20 cellular contexts compared by ENCODE assay signal in the genomic region with DNA sequence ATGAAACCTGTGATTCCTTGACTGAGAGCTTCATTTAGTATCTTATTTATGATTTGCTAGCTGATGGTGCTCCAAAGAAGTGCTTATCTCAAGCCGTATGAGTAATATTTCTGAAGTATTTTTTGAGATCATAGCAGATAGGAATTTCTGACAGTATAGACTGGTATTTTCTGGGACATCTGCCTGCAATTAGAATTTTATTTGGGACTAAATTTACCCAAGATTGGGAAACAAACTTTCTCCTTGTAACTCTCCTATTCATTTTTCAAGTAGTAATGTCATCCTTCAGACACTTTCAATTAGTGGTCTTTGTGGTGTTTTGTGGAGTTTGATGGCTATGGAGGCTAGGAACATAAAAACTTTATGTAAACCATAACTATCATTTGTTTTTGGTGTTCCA.
"Had no signal": no experiment of that assay in that cellular context is flagged by ENCODE, and none has a peak within 500 bp of the region (broad histone marks: within the 10 kb centered on the region; RNA-seq: fewer than 3 reads in every experiment).

No MANE protein-coding gene starts in this region.

- ATAC-seq: activated CD4-positive, alpha-beta T cell treated with anti-CD3 and anti-CD28 coated beads for 36 hours; activated T-cell treated with anti-CD3 and anti-CD28 coated beads, Interleukin-2, amount 50 U/mL, for 4 hours; naive thymus-derived CD8-positive, alpha-beta T cell; T-helper 17 cell had no signal

- H3K9ac ChIP-seq: neural progenitor cell had no signal

- DNase-seq: activated B cell treated with CpG ODN at 0.5 μM for 24 hours; activated CD4-positive, alpha-beta T cell treated with anti-CD3 and anti-CD28 coated beads for 36 hours; activated CD4-positive, alpha-beta T cell treated with anti-CD3 and anti-CD28 coated beads, Interleukin-2, amount 50 U/mL, for 48 hours; activated CD8-positive, alpha-beta memory T cell treated with anti-CD3 and anti-CD28 coated beads, Interleukin-2, amount 50 U/mL, for 48 hours; activated naive CD4-positive, alpha-beta T cell; activated naive CD8-positive, alpha-beta T cell treated with anti-CD3 and anti-CD28 coated beads for 36 hours; activated T-cell treated with anti-CD3 and anti-CD28 coated beads, Interleukin-2, amount 50 U/mL, for 4 hours; amygdala; foreskin melanocyte; immature natural killer cell; kidney glomerular epithelial cell; left ventricle myocardium inferior; naive thymus-derived CD8-positive, alpha-beta T cell; retina; stimulated activated CD4-positive, alpha-beta T cell treated with anti-CD3 and anti-CD28 coated beads, Interleukin-4, amount 100 ng/mL, for 24 hours; stimulated activated naive CD4-positive, alpha-beta T cell treated with Interleukin-2 at 50 U/mL for 16 hours; T-helper 17 cell; upper lobe of left lung had no signal

- H3K4me3 ChIP-seq: cardiac muscle cell, left ventricle myocardium inferior, neural progenitor cell, upper lobe of left lung had no signal

- H3K27ac ChIP-seq: cardiac muscle cell, left ventricle myocardium inferior, neural progenitor cell, upper lobe of left lung had no signal

- H3K36me3 ChIP-seq: cardiac muscle cell, left ventricle myocardium inferior, neural progenitor cell, upper lobe of left lung had no signal

- H3K9me3 ChIP-seq: left ventricle myocardium inferior had no signal
